Comparison of ENCODE assay signal across 14 cellular contexts in the genomic region with DNA sequence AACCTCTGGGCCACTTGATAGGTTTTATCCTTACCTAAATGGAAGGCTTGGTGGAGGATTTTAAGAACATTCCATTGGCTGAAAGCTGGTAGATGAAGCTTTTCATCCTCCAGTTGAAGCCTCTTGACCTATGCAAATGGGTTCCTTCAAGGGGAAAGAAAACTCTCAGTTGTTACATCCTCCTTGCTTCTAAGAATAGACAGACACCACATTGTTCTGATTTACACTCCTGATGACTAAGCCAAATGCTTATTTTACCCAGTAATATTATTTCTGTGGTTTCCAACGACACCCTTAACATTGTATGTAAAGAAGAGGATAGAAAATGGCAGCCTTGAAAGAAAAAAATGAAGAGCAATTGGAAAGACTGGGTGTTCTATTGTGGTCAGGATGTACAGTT.
DNase-seq lines count a peak whose midpoint lies in the region; ATAC-seq and TF ChIP-seq lines count a peak whose summit lies in the region.
"Had no signal": no experiment of that assay in that cellular context is flagged by ENCODE, and none has a peak within 500 bp of the region (broad histone marks: within the 10 kb centered on the region; RNA-seq: fewer than 3 reads in every experiment).

No MANE protein-coding gene starts in this region.

- DNase-seq in AG10803 (ENCODE audit: low read depth) (peak; percentile 40), M059J (ENCODE audit: low read depth) (peak; percentile 55), fibroblast of pulmonary artery (ENCODE audit: low read depth) (peak; percentile 38), Ammon's horn (ENCODE audit: low spot score) (no peak), COLO668 (lab: John Stamatoyannopoulos, UW; ENCODE audit: unreplicated experiment) (no peak), GM19240 (ENCODE audit: insufficient read length, low spot score) (no peak)
- DNase-seq: amniotic stem cell; C1 segment of cervical spinal cord; effector CD8-positive, alpha-beta T cell; NCI-H446 treated with DMSO at 0.1 percent for 48 hours; SJCRH30 had no signal

- ATAC-seq in GM21390 (IDR thresholded peaks at IDR 0.05; ENCODE audit: unreplicated experiment) (peak; percentile 46), GM19023 (IDR thresholded peaks at IDR 0.05; ENCODE audit: unreplicated experiment) (no peak)

- no peak for TF ChIP-seq CTCF in AG10803 (conservative IDR thresholded peaks at IDR 0.05; ENCODE audit: low read length)
- no peak for TF ChIP-seq CTCF in fibroblast of pulmonary artery (IDR thresholded peaks at IDR 0.05; ENCODE audit: low read length, missing control alignments)

- H3K4me3 ChIP-seq in AG10803 (ENCODE audit: low read length), result no peak overlapping the region
- H3K4me3 ChIP-seq in fibroblast of pulmonary artery (replicated peaks; ENCODE audit: low read depth, low read length), result no peak overlapping the region
- H3K4me3 ChIP-seq: SJCRH30, vagina had no signal

Comparison
In these comparisons a context has a peak if more than half of its experiments do, and no peak if none do; other contexts are left out.
1. DNase-seq: peak in AG10803 (single experiment), M059J (single experiment) and fibroblast of pulmonary artery (single experiment); none in Ammon's horn (single experiment), COLO668 (single experiment) and GM19240 (single experiment).